28 cellular contexts compared by ENCODE assay signal in the genomic region with DNA sequence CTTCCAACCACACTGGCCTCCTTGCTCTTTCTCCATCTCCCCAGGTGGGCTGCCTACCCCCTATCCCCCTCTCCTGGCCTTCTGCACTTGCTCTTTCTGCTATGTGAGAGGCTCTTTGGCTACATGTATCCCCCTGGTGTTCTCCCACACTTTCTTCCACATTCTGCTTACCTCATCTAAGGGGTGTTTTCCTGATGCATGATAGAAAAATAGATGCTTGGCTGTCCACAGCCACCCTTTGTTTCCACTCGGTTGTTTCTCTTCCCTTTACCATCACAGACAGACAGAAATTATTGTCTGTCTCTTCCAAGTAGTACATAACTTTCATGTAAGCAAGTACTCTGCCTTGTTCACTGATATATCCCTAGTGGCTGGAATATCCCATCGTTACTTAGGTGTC.
"Had no signal": no experiment of that assay in that cellular context is flagged by ENCODE, and none has a peak within 500 bp of the region (broad histone marks: within the 10 kb centered on the region; RNA-seq: fewer than 3 reads in every experiment).

No MANE protein-coding gene starts in this region.

- H3K27me3 Mint-ChIP-seq: memory B cell; stimulated activated naive CD8-positive, alpha-beta T cell treated with anti-CD3 and anti-CD28 coated beads, Interleukin-15, Interleukin-2, amounts not matched to agents 100 ng/mL and 50 ng/mL, for 24 hours had no signal

- H3K9me3 ChIP-seq: gastroesophageal sphincter, ovary, psoas muscle, sigmoid colon, thoracic aorta, upper lobe of left lung, uterus had no signal

- H3K4me1 Mint-ChIP-seq: endodermal cell had no signal

- H3K4me3 Mint-ChIP-seq: endodermal cell; memory B cell; stimulated activated effector memory CD8-positive, alpha-beta T cell treated with anti-CD3 and anti-CD28 coated beads, Interleukin-12 subunit alpha, Interleukin-12 subunit beta, amount 100 ng/mL, for 72 hours; stimulated activated naive CD8-positive, alpha-beta T cell treated with anti-CD3 and anti-CD28 coated beads, Interleukin-15, Interleukin-2, amounts not matched to agents 100 ng/mL and 50 ng/mL, for 24 hours had no signal

- H3K4me1 ChIP-seq: gastroesophageal sphincter, psoas muscle, sigmoid colon, tibial nerve, uterus had no signal

- H3K27me3 ChIP-seq: gastroesophageal sphincter, heart left ventricle, hepatocyte, ovary, sigmoid colon, tibial nerve, upper lobe of left lung, uterus had no signal

- H3K4me3 ChIP-seq: dorsolateral prefrontal cortex, gastroesophageal sphincter, heart left ventricle, hepatocyte, lung, ovary, psoas muscle, sigmoid colon, thoracic aorta, tibial nerve, upper lobe of left lung, uterus had no signal

- DNase-seq: dorsolateral prefrontal cortex; effector CD4-positive, alpha-beta T cell; endodermal cell; foreskin fibroblast; heart left ventricle; kidney; natural killer cell; occipital lobe; ovary; posterior cingulate gyrus; psoas muscle; right cardiac atrium; sigmoid colon; stimulated activated CD4-positive, alpha-beta T cell treated with anti-CD3 and anti-CD28 coated beads, Interleukin-2, amount 100 ng/mL, for 24 hours; stimulated activated CD4-positive, alpha-beta T cell treated with anti-CD3 and anti-CD28 coated beads, Interleukin-4, amount 100 ng/mL, for 24 hours; upper lobe of left lung; uterus had no signal

- H3K27ac Mint-ChIP-seq: endodermal cell; memory B cell; natural killer cell; stimulated activated effector memory CD8-positive, alpha-beta T cell treated with anti-CD3 and anti-CD28 coated beads, Interleukin-12 subunit alpha, Interleukin-12 subunit beta, amount 100 ng/mL, for 72 hours; stimulated activated naive CD8-positive, alpha-beta T cell treated with anti-CD3 and anti-CD28 coated beads, Interleukin-15, Interleukin-2, amounts not matched to agents 100 ng/mL and 50 ng/mL, for 24 hours had no signal

- FAIRE-seq: kidney had no signal

- H3K4me2 ChIP-seq: hepatocyte had no signal

- H3K36me3 ChIP-seq: gastroesophageal sphincter, heart left ventricle, ovary, sigmoid colon, thoracic aorta, tibial nerve, upper lobe of left lung, uterus had no signal

- H3K9me3 Mint-ChIP-seq: endodermal cell; stimulated activated effector memory CD8-positive, alpha-beta T cell treated with anti-CD3 and anti-CD28 coated beads, Interleukin-12 subunit alpha, Interleukin-12 subunit beta, amount 100 ng/mL, for 72 hours had no signal

- H3K27ac ChIP-seq: dorsolateral prefrontal cortex, epithelial cell of prostate, gastroesophageal sphincter, heart left ventricle, hepatocyte, ovary, psoas muscle, sigmoid colon, thoracic aorta, tibial nerve, upper lobe of left lung, uterus had no signal

- ATAC-seq: esophagus mucosa, gastroesophageal sphincter, heart left ventricle, left lobe of liver, psoas muscle, right cardiac atrium had no signal

- H2AFZ ChIP-seq: hepatocyte had no signal
